In the genomic region with DNA sequence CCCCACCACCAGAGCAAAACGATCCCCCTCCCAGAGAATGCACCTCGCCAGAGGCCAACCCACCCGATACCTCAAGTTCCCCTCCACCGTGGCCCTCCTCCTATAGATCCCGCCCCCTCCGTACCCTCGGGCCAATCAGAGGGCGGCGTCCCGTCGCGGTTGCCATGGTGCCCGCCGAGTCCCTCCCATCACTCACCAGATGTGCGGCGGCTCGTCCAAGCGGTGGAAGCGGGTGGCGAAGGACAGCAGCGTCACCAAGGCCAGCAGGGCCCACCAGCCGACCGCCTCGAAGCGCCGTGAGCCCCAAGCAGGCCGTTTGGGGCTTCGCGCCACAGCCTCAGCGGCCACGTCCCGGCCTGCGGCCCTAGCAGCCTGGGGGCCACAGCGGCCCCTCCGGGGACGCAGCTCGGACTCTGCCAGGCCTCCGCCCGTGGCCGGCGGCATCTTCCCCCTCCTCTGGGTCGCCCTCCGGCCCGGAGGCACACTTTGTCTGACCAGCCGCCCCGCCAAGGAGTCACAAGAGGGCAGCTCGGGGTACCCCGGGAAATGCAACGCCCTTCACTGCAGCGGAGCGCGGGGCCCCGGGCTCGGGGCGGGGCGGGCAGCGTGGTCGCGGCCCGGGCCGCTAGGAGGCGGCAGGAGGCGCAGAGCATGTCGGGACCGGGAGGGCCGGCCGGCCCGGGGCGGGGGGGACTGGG, we compare ENCODE assay signal across 8 cellular contexts. TPM values are rescaled to one million over a fixed set of nuclear protein-coding genes. Genes with fewer than 3 reads are reported as not detected.
DNase-seq lines count a peak whose midpoint lies in the region; FAIRE-seq and TF ChIP-seq lines count a peak whose summit lies in the region.

TSS of gene POMT2 (minus strand) at position 646 of the 698 bp plus-strand sequence. CDS start at position 444, 202 bp downstream.

- H3K36me3 Mint-ChIP-seq in neural progenitor cell, result no peaks in the 10 kb centered on the region

- peak within 1 kb of the TSS; percentile 95 for H3K27ac Mint-ChIP-seq in neural progenitor cell

- H3K27ac ChIP-seq in neural progenitor cell (peak within 1 kb of the TSS; percentile 79), subcutaneous abdominal adipose tissue (ENCODE audit: low read depth, low read length) (peak within 1 kb of the TSS; percentile 89)

- DNase-seq in H7 (peak; percentile 96), M059J (ENCODE audit: low read depth) (peak; percentile 89), SIG-M5 (lab: John Stamatoyannopoulos, UW) (peak; percentile 22), foreskin fibroblast (peak; percentile 86 to 96), neural progenitor cell (ENCODE audit: low spot score) (peak; percentile 97)
- DNase-seq in activated gamma-delta T cell treated with anti-CD3 and anti-CD28 coated beads, Interleukin-2, amount 50 U/mL, for 16 hours (ENCODE audit: low read depth), result peak; percentile 90

- H3K36me3 ChIP-seq in H7 (replicated peaks; ENCODE audit: control insufficient read depth, insufficient read depth, low read length) (no peaks in the 10 kb centered on the region), neural progenitor cell (no peaks in the 10 kb centered on the region), subcutaneous abdominal adipose tissue (ENCODE audit: control insufficient read depth in 5 of 5, insufficient read depth in 5 of 5, low read length in 5 of 5) (no peaks in the 10 kb centered on the region)

- peak within 1 kb of the TSS; percentile 95 for H3K4me3 Mint-ChIP-seq in neural progenitor cell

- FAIRE-seq in G401.6 (lab: Jason Lieb, UNC), result peak; percentile 92

- peak within 1 kb of the TSS; percentile 63 for H3K9ac ChIP-seq in neural progenitor cell
- H3K9ac ChIP-seq in subcutaneous abdominal adipose tissue (ENCODE audit: low read length in 5 of 5), result peak within 1 kb of the TSS in 4 of 5 donors; percentile 84 to 93 (median 89)

- peaks cover 36% of the 10 kb centered on the region for H3K4me1 Mint-ChIP-seq in neural progenitor cell

- peaks cover 4% of the 10 kb centered on the region for H3K27me3 Mint-ChIP-seq in neural progenitor cell (ENCODE audit: insufficient read depth, low read depth)

- TF ChIP-seq CTCF in foreskin fibroblast (IDR thresholded peaks at IDR 0.05; ENCODE audit: low read depth, low read length) (no peak), neural progenitor cell (IDR thresholded peaks at IDR 0.05) (peak; percentile 66)

- no peaks in the 10 kb centered on the region for H3K27me3 ChIP-seq in H7 (ENCODE audit: control insufficient read depth, insufficient read depth, low read length)
- no peaks in the 10 kb centered on the region for H3K27me3 ChIP-seq in neural progenitor cell
- no peaks in the 10 kb centered on the region for H3K27me3 ChIP-seq in subcutaneous abdominal adipose tissue (ENCODE audit: control insufficient read depth in 5 of 5, insufficient read depth in 4 of 5, low read length in 5 of 5)

- peak within 1 kb of the TSS; percentile 88 for H2AFZ ChIP-seq in neural progenitor cell (replicated peaks)

- H3K9me3 ChIP-seq in neural progenitor cell (ENCODE audit: low read depth), result no peaks in the 10 kb centered on the region
- H3K9me3 ChIP-seq in subcutaneous abdominal adipose tissue (ENCODE audit: control insufficient read depth in 5 of 5, low read length in 5 of 5), result no peaks in the 10 kb centered on the region

- peaks cover 20% of the 10 kb centered on the region for H3F3A ChIP-seq in neural progenitor cell (ENCODE audit: low read depth)

- H3K4me1 ChIP-seq in neural progenitor cell (peaks cover 27% of the 10 kb centered on the region), subcutaneous abdominal adipose tissue (ENCODE audit: control insufficient read depth in 5 of 5, insufficient read depth in 5 of 5, low read length in 5 of 5) (peaks cover 6 to 50% (median 24%) of the 10 kb centered on the region in 5 donors)

- H3K79me2 ChIP-seq in neural progenitor cell (ENCODE audit: low read depth), result peaks cover 41% of the 10 kb centered on the region

- H3K4me3 ChIP-seq in H7 (ENCODE audit: insufficient read depth, low read depth, low read length) (peak within 1 kb of the TSS; percentile 100), foreskin fibroblast (ENCODE audit: low read depth in 1 of 2, low read length in 2 of 2) (peak within 1 kb of the TSS; percentile 87 to 96), neural progenitor cell (peak within 1 kb of the TSS; percentile 75), subcutaneous abdominal adipose tissue (ENCODE audit: low read depth in 1 of 5, low read length in 5 of 5) (peak within 1 kb of the TSS; percentile 80 to 96 (median 89))

- no peaks in the 10 kb centered on the region for H4K20me1 ChIP-seq in neural progenitor cell (ENCODE audit: low read depth)

- H3K9me3 Mint-ChIP-seq in neural progenitor cell, result peaks cover 2% of the 10 kb centered on the region

- peak within 1 kb of the TSS; percentile 85 for H3K4me2 ChIP-seq in neural progenitor cell

RNA-seq across cellular contexts. Expression of gene POMT2, which starts in this region (rescaled TPM):
- total RNA-seq in H7 (2014; rRNA removed; shearing (Covaris generic)), result 17.7 and 18.5 TPM in 2 replicates
- total RNA-seq in M059J (2014; rRNA removed; shearing (Covaris generic)), result 8.9 and 15.4 TPM in 2 replicates
- 6.2 and 14.7 TPM in 2 replicates for total RNA-seq in neural progenitor cell (ENCODE audit: low replicate concordance)

Comparison
In these comparisons a context has a peak if more than half of its experiments do, and no peak if none do; other contexts are left out.
1. Peak in every context shown above with its lines: DNase-seq, H3K4me3 ChIP-seq and H3K27ac ChIP-seq.
2. DNase-seq: peak in every context shown above with its lines; median percentile 97 in neural progenitor cell; 96 in H7; 91 in foreskin fibroblast; 90 in activated gamma-delta T cell treated with anti-CD3 and anti-CD28 coated beads, Interleukin-2, amount 50 U/mL, for 16 hours; 89 in M059J; 22 in SIG-M5.